In genomic region chr10:24202181-24202570, GRCh38 we compare ENCODE assay signal across 1 cellular context.
TF ChIP-seq lines count a peak whose summit lies in the region.

No MANE protein-coding gene starts in this region.

TF ChIP-seq in HepG2, 621 proteins besides CTCF, POLR2A, EP300 and RAD21 (continues in another document):
- TF ChIP-seq ZEB1 (IDR thresholded peaks at IDR 0.05; ENCODE audit: insufficient replicate concordance, low read depth) (no peak), ZNF687 (CRISPR knock-in tag; IDR thresholded peaks at IDR 0.05) (peak; percentile 45), ZNF781 (CRISPR knock-in tag; IDR thresholded peaks at IDR 0.05; ENCODE audit: borderline replicate concordance, not compliant biosample characterization) (no peak), ZNF232 (CRISPR knock-in tag; IDR thresholded peaks at IDR 0.05; ENCODE audit: borderline replicate concordance) (no peak), POGZ (CRISPR knock-in tag; IDR thresholded peaks at IDR 0.05) (no peak), ZSCAN5A (CRISPR knock-in tag; IDR thresholded peaks at IDR 0.05; ENCODE audit: borderline replicate concordance) (no peak), RBFOX2 (IDR thresholded peaks at IDR 0.05; ENCODE audit: low read depth, low read length) (no peak), KLF15 (CRISPR knock-in tag; IDR thresholded peaks at IDR 0.05; ENCODE audit: borderline replicate concordance) (no peak), FOXK1 (CRISPR knock-in tag; IDR thresholded peaks at IDR 0.05; ENCODE audit: borderline replicate concordance, low read depth) (no peak), ZFP37 (CRISPR knock-in tag; IDR thresholded peaks at IDR 0.05; ENCODE audit: borderline replicate concordance) (no peak), ESRRA (CRISPR knock-in tag; IDR thresholded peaks at IDR 0.05; ENCODE audit: low read depth) (0 out of 2 replicates have a peak, but pooled peaks have one; percentile 20), HDAC2 (CRISPR knock-in tag; IDR thresholded peaks at IDR 0.05) (no peak), TMF1 (CRISPR knock-in tag; IDR thresholded peaks at IDR 0.05; ENCODE audit: low read depth) (no peak), ZNF24 (IDR thresholded peaks at IDR 0.05) (no peak), RARA (CRISPR knock-in tag; IDR thresholded peaks at IDR 0.05) (peak; percentile 16; the same call in 1 of the 2 replicates), HINFP (CRISPR knock-in tag; IDR thresholded peaks at IDR 0.05; ENCODE audit: low read depth) (0 out of 2 replicates have a peak, but pooled peaks have one; percentile 26), TSC22D2 (CRISPR knock-in tag; IDR thresholded peaks at IDR 0.05; ENCODE audit: borderline replicate concordance) (no peak), ZFP36L1 (CRISPR knock-in tag; IDR thresholded peaks at IDR 0.05) (no peak), ZNF709 (CRISPR knock-in tag; IDR thresholded peaks at IDR 0.05) (no peak), ZMYM4 (CRISPR knock-in tag; IDR thresholded peaks at IDR 0.05) (no peak), SRSF1 (optimal IDR thresholded peaks at IDR 0.05; ENCODE audit: low read depth, low read length) (no peak), HOXD1 (CRISPR knock-in tag; IDR thresholded peaks at IDR 0.05) (no peak), HHEX (CRISPR knock-in tag; IDR thresholded peaks at IDR 0.05) (0 out of 2 replicates have a peak, but pooled peaks have one; percentile 20), ZNF17 (CRISPR knock-in tag; IDR thresholded peaks at IDR 0.05) (no peak), ZNF180 (CRISPR knock-in tag; IDR thresholded peaks at IDR 0.05; ENCODE audit: borderline replicate concordance, low read depth) (no peak), ZNF556 (CRISPR knock-in tag; IDR thresholded peaks at IDR 0.05; ENCODE audit: borderline replicate concordance) (0 out of 2 replicates have a peak, but pooled peaks have one; percentile 47), MIER2 (CRISPR knock-in tag; IDR thresholded peaks at IDR 0.05) (no peak), SOX5 (CRISPR knock-in tag; IDR thresholded peaks at IDR 0.05; ENCODE audit: borderline replicate concordance) (peak; percentile 35; the same call in 1 of the 2 replicates), ETS1 (CRISPR knock-in tag; IDR thresholded peaks at IDR 0.05) (no peak), SOX13 (IDR thresholded peaks at IDR 0.05) (no peak), SOX13 (CRISPR knock-in tag; conservative IDR thresholded peaks at IDR 0.05 in 1 of 2, IDR thresholded peaks at IDR 0.05 in 1 of 2) (peak in 1 of 2 experiments; percentile 28; a peak in 2 of 4 replicates), TCF7 (IDR thresholded peaks at IDR 0.05; ENCODE audit: low read depth) (peak; percentile 51), ZNF720 (CRISPR knock-in tag; IDR thresholded peaks at IDR 0.05) (no peak), TEAD3 (CRISPR knock-in tag; optimal IDR thresholded peaks at IDR 0.05; ENCODE audit: borderline replicate concordance) (peak; percentile 84), KAT7 (CRISPR knock-in tag; IDR thresholded peaks at IDR 0.05; ENCODE audit: borderline replicate concordance) (no peak)
- TF ChIP-seq, protein P1, sequence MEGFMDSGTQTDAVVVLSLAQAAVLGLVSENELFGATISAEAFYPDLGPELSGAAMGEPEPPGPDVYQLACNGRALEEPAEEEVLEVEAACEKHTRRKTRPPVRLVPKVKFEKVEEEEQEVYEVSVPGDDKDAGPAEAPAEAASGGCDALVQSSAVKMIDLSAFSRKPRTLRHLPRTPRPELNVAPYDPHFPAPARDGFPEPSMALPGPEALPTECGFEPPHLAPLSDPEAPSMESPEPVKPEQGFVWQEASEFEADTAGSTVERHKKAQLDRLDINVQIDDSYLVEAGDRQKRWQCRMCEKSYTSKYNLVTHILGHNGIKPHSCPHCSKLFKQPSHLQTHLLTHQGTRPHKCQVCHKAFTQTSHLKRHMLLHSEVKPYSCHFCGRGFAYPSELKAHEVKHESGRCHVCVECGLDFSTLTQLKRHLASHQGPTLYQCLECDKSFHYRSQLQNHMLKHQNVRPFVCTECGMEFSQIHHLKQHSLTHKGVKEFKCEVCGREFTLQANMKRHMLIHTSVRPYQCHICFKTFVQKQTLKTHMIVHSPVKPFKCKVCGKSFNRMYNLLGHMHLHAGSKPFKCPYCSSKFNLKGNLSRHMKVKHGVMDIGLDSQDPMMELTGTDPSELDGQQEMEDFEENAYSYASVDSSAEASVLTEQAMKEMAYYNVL (CRISPR knock-in tag; IDR thresholded peaks at IDR 0.05; ENCODE audit: borderline replicate concordance) = peak; percentile 77; the same call in 1 of the 2 replicates
- TF ChIP-seq, protein P2, sequence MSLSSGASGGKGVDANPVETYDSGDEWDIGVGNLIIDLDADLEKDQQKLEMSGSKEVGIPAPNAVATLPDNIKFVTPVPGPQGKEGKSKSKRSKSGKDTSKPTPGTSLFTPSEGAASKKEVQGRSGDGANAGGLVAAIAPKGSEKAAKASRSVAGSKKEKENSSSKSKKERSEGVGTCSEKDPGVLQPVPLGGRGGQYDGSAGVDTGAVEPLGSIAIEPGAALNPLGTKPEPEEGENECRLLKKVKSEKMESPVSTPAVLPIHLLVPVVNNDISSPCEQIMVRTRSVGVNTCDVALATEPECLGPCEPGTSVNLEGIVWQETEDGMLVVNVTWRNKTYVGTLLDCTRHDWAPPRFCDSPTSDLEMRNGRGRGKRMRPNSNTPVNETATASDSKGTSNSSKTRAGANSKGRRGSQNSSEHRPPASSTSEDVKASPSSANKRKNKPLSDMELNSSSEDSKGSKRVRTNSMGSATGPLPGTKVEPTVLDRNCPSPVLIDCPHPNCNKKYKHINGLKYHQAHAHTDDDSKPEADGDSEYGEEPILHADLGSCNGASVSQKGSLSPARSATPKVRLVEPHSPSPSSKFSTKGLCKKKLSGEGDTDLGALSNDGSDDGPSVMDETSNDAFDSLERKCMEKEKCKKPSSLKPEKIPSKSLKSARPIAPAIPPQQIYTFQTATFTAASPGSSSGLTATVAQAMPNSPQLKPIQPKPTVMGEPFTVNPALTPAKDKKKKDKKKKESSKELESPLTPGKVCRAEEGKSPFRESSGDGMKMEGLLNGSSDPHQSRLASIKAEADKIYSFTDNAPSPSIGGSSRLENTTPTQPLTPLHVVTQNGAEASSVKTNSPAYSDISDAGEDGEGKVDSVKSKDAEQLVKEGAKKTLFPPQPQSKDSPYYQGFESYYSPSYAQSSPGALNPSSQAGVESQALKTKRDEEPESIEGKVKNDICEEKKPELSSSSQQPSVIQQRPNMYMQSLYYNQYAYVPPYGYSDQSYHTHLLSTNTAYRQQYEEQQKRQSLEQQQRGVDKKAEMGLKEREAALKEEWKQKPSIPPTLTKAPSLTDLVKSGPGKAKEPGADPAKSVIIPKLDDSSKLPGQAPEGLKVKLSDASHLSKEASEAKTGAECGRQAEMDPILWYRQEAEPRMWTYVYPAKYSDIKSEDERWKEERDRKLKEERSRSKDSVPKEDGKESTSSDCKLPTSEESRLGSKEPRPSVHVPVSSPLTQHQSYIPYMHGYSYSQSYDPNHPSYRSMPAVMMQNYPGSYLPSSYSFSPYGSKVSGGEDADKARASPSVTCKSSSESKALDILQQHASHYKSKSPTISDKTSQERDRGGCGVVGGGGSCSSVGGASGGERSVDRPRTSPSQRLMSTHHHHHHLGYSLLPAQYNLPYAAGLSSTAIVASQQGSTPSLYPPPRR (CRISPR knock-in tag; IDR thresholded peaks at IDR 0.05; ENCODE audit: borderline replicate concordance) = 0 out of 2 replicates have a peak, but pooled peaks have one; percentile 35
- TF ChIP-seq, protein P3, sequence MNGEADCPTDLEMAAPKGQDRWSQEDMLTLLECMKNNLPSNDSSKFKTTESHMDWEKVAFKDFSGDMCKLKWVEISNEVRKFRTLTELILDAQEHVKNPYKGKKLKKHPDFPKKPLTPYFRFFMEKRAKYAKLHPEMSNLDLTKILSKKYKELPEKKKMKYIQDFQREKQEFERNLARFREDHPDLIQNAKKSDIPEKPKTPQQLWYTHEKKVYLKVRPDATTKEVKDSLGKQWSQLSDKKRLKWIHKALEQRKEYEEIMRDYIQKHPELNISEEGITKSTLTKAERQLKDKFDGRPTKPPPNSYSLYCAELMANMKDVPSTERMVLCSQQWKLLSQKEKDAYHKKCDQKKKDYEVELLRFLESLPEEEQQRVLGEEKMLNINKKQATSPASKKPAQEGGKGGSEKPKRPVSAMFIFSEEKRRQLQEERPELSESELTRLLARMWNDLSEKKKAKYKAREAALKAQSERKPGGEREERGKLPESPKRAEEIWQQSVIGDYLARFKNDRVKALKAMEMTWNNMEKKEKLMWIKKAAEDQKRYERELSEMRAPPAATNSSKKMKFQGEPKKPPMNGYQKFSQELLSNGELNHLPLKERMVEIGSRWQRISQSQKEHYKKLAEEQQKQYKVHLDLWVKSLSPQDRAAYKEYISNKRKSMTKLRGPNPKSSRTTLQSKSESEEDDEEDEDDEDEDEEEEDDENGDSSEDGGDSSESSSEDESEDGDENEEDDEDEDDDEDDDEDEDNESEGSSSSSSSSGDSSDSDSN (CRISPR knock-in tag; IDR thresholded peaks at IDR 0.05) = peak; percentile 68
- TF ChIP-seq, protein P4, sequence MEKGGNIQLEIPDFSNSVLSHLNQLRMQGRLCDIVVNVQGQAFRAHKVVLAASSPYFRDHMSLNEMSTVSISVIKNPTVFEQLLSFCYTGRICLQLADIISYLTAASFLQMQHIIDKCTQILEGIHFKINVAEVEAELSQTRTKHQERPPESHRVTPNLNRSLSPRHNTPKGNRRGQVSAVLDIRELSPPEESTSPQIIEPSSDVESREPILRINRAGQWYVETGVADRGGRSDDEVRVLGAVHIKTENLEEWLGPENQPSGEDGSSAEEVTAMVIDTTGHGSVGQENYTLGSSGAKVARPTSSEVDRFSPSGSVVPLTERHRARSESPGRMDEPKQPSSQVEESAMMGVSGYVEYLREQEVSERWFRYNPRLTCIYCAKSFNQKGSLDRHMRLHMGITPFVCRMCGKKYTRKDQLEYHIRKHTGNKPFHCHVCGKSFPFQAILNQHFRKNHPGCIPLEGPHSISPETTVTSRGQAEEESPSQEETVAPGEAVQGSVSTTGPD (CRISPR knock-in tag; IDR thresholded peaks at IDR 0.05) = no peak
- TF ChIP-seq, protein P5, sequence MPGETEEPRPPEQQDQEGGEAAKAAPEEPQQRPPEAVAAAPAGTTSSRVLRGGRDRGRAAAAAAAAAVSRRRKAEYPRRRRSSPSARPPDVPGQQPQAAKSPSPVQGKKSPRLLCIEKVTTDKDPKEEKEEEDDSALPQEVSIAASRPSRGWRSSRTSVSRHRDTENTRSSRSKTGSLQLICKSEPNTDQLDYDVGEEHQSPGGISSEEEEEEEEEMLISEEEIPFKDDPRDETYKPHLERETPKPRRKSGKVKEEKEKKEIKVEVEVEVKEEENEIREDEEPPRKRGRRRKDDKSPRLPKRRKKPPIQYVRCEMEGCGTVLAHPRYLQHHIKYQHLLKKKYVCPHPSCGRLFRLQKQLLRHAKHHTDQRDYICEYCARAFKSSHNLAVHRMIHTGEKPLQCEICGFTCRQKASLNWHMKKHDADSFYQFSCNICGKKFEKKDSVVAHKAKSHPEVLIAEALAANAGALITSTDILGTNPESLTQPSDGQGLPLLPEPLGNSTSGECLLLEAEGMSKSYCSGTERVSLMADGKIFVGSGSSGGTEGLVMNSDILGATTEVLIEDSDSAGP (CRISPR knock-in tag; IDR thresholded peaks at IDR 0.05; ENCODE audit: borderline replicate concordance) = no peak
